Comparison of ENCODE assay signal across 16 cellular contexts in the genomic region with DNA sequence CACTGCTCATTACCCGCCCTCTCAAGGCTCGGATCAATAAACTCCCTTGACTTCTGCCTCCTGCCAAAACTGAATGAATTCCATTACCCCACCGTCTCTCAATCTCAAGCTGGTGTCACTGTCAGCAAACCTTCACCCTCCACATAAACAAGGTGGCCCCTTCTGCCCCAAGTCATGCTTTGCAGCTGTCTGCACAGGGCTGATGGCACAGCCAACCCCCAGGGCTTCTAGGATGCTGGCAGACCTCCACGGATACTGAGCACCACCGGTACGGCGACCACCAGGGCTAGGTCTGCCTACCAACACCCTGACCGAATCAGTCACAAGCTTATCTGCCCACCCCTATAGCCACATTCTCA. TPM values are rescaled to one million over a fixed set of nuclear protein-coding genes. Genes with fewer than 3 reads are reported as not detected.
DNase-seq lines count a peak whose midpoint lies in the region; ATAC-seq and TF ChIP-seq lines count a peak whose summit lies in the region.
"Had no signal": no experiment of that assay in that cellular context is flagged by ENCODE, and none has a peak within 500 bp of the region (broad histone marks: within the 10 kb centered on the region; RNA-seq: fewer than 3 reads in every experiment).

No MANE protein-coding gene starts in this region.

- no peak overlapping the region for H3K4me3 ChIP-seq in SK-N-SH (ENCODE audit: low read depth in 2 of 2, low read length in 1 of 2)
- H3K4me3 ChIP-seq in mucosa of rectum (ENCODE audit: low read length in 2 of 2), result peak overlapping the region in 1 of 2 donors; percentile 32
- H3K4me3 ChIP-seq in transverse colon, result peak overlapping the region in 1 of 4 donors; percentile 21
- H3K4me3 ChIP-seq: lung had no signal

- no peak for TF ChIP-seq CTCF in SK-N-SH (IDR thresholded peaks at IDR 0.05)
- no peak for TF ChIP-seq CTCF in transverse colon (IDR thresholded peaks at IDR 0.05)

- intact Hi-C loops in transverse colon (cut with DNase I; ENCODE audit: low total_unique reads), result no loop called here

- peaks cover 68% of the 10 kb centered on the region for H4K20me1 ChIP-seq in SK-N-SH (ENCODE audit: insufficient read depth)

- H3K79me2 ChIP-seq in SK-N-SH (ENCODE audit: insufficient read depth), result peaks cover 75% of the 10 kb centered on the region

- POLR2A ChIA-PET in SK-N-SH (lab: Yijun Ruan, JAX), result no interaction called here

- CTCF ChIA-PET in SK-N-SH (lab: Yijun Ruan, JAX), result interaction anchor here (1.0 to 1.7 kb wide), 2 partner anchors 10 to 13 kb away, joined by 3 to 6 read pairs; no protein-coding TSS in a partner anchor

- H3K36me3 ChIP-seq in SK-N-SH (replicated peaks in 1 of 2; ENCODE audit: control insufficient read depth in 1 of 2, insufficient read depth in 2 of 2, low read length in 1 of 2) (no peaks in the 10 kb centered on the region), mucosa of rectum (ENCODE audit: control insufficient read depth in 2 of 2, insufficient read depth in 2 of 2, low read length in 2 of 2) (no peaks in the 10 kb centered on the region), transverse colon (no peaks in the 10 kb centered on the region)
- H3K36me3 ChIP-seq: Peyer's patch had no signal

- no peak overlapping the region for H3K9ac ChIP-seq in SK-N-SH
- H3K9ac ChIP-seq in mucosa of rectum (ENCODE audit: low read depth in 1 of 2, low read length in 2 of 2), result peak overlapping the region; percentile 9 to 38

- peaks cover 7 to 42% of the 10 kb centered on the region in 2 experiments; a peak in 3 of 4 replicates for H3K4me1 ChIP-seq in SK-N-SH (ENCODE audit: control insufficient read depth in 1 of 2, insufficient read depth in 2 of 2, low read depth in 1 of 2, low read length in 1 of 2)
- H3K4me1 ChIP-seq in mucosa of rectum (ENCODE audit: control insufficient read depth in 2 of 2, insufficient read depth in 2 of 2, low read length in 2 of 2), result peaks cover 0 to 18% of the 10 kb centered on the region in 2 donors
- peaks cover 19 to 59% (median 41%) of the 10 kb centered on the region in 4 donors for H3K4me1 ChIP-seq in transverse colon

- H3K4me2 ChIP-seq in SK-N-SH, result no peak overlapping the region

- H3F3A ChIP-seq in SK-N-SH (replicated peaks; ENCODE audit: insufficient read depth), result no peaks in the 10 kb centered on the region

- in situ Hi-C loops in transverse colon (cut with MboI; ENCODE audit: low pct_ligation_motif_present in 1 of 4, low pct_unique_long_range_greater_than_20kb in 1 of 4, low sequenced_read_pairs in 3 of 4), result no loop called here

- H3K27ac ChIP-seq in SK-N-SH (ENCODE audit: low read depth in 2 of 2, low read length in 1 of 2), result no peak overlapping the region
- peak overlapping the region; percentile 43 for H3K27ac ChIP-seq in epithelial cell of prostate
- H3K27ac ChIP-seq in mucosa of rectum (ENCODE audit: low read depth in 2 of 2, low read length in 2 of 2), result peak overlapping the region; percentile 62 to 69
- peak overlapping the region; percentile 47 to 63 (median 60) for H3K27ac ChIP-seq in transverse colon

- TF ChIP-seq RAD21 in SK-N-SH (IDR thresholded peaks at IDR 0.05; ENCODE audit: low read length), result no peak

- TF ChIP-seq POLR2A in transverse colon (IDR thresholded peaks at IDR 0.05), result no peak
- no peak for TF ChIP-seq POLR2A in erythroblast (IDR thresholded peaks at IDR 0.05; ENCODE audit: low read length)

- no peak overlapping the region for H2AFZ ChIP-seq in SK-N-SH (ENCODE audit: low read depth)

- ATAC-seq in SK-N-SH treated with all-trans-retinoic acid at 6 μM for 48 hours (peak; percentile 17; the same call in 2 of the 3 replicates), GM19397 (IDR thresholded peaks at IDR 0.05; ENCODE audit: unreplicated experiment) (no peak)
- ATAC-seq: activated CD8-positive, alpha-beta memory T cell treated with anti-CD3 and anti-CD28 coated beads, Interleukin-2, amount 10 ng/mL, durations not matched to agents 7 days and 5 days; T-helper 17 cell had no signal

- no peaks in the 10 kb centered on the region for H3K9me2 ChIP-seq in SK-N-SH

- H3K27me3 ChIP-seq in SK-N-SH (ENCODE audit: insufficient read depth) (no peaks in the 10 kb centered on the region), mucosa of rectum (ENCODE audit: control insufficient read depth in 2 of 2, insufficient read depth in 2 of 2, low read length in 2 of 2) (no peaks in the 10 kb centered on the region), transverse colon (no peaks in the 10 kb centered on the region)
- H3K27me3 ChIP-seq: Peyer's patch had no signal

- DNase-seq in SK-N-SH, result no peak
- no peak for DNase-seq in epithelial cell of prostate (ENCODE audit: low read depth, low spot score)
- no peak for DNase-seq in transverse colon
- DNase-seq in NCI-H1105 (lab: John Stamatoyannopoulos, UW), result no peak
- no peak for DNase-seq in erythroblast (lab: John Stamatoyannopoulos, UW)
- DNase-seq: activated CD8-positive, alpha-beta memory T cell treated with anti-CD3 and anti-CD28 coated beads, Interleukin-2, amount 10 ng/mL, durations not matched to agents 7 days and 5 days; activated effector memory CD4-positive, alpha-beta T cell treated with anti-CD3 and anti-CD28 coated beads, Interleukin-2, amount 50 U/mL, for 16 hours; CD4-positive, CD25-positive, alpha-beta regulatory T cell; NCI-H774; stimulated activated CD4-positive, alpha-beta T cell treated with anti-CD3 and anti-CD28 coated beads, Interleukin-4, amount 100 ng/mL, for 4 hours; T-helper 17 cell had no signal

- TF ChIP-seq EP300 in SK-N-SH (IDR thresholded peaks at IDR 0.05; ENCODE audit: borderline replicate concordance in 1 of 2, low read depth in 1 of 2, low read length in 1 of 2) (no peak), transverse colon (IDR thresholded peaks at IDR 0.05; ENCODE audit: low read depth) (no peak)

- 78% methylated on average over 8 of the region's 8 CpGs for WGBS in SK-N-SH (ENCODE audit: low lambda C conversion rate)
- 74% methylated on average over 8 of the region's 8 CpGs; no CpG with 5 or more reads in 1 of the 2 donors for WGBS in transverse colon (ENCODE audit: low coverage in 1 of 2), 2 donors

- H3K9me3 ChIP-seq in SK-N-SH (no peaks in the 10 kb centered on the region), mucosa of rectum (ENCODE audit: control insufficient read depth in 2 of 2, low read length in 2 of 2) (no peaks in the 10 kb centered on the region), transverse colon (no peaks in the 10 kb centered on the region)
- H3K9me3 ChIP-seq: Peyer's patch had no signal

TF ChIP-seq in SK-N-SH treated with all-trans-retinoic acid at 6 μM for 48 hours, 23 proteins besides CTCF, POLR2A, EP300 and RAD21 (continues in another document):
- TF ChIP-seq ZNF8 (CRISPR knock-in tag; IDR thresholded peaks at IDR 0.05), result no peak
- TF ChIP-seq TOX (CRISPR knock-in tag; IDR thresholded peaks at IDR 0.05; ENCODE audit: borderline replicate concordance), result no peak
- TF ChIP-seq PPARA (CRISPR knock-in tag; IDR thresholded peaks at IDR 0.05; ENCODE audit: borderline replicate concordance), result no peak
- TF ChIP-seq GLIS3 (CRISPR knock-in tag; IDR thresholded peaks at IDR 0.05), result no peak
- no peak for TF ChIP-seq OSR1 (CRISPR knock-in tag; IDR thresholded peaks at IDR 0.05)
- no peak for TF ChIP-seq BACH2 (CRISPR knock-in tag; IDR thresholded peaks at IDR 0.05; ENCODE audit: borderline replicate concordance)
- TF ChIP-seq ZNF70 (CRISPR knock-in tag; IDR thresholded peaks at IDR 0.05), result no peak
- TF ChIP-seq SNAI2 (CRISPR knock-in tag; IDR thresholded peaks at IDR 0.05), result no peak
- TF ChIP-seq ESRRG (CRISPR knock-in tag; IDR thresholded peaks at IDR 0.05), result no peak
- TF ChIP-seq ZFP30 (CRISPR knock-in tag; IDR thresholded peaks at IDR 0.05), result no peak
- TF ChIP-seq, protein P1, sequence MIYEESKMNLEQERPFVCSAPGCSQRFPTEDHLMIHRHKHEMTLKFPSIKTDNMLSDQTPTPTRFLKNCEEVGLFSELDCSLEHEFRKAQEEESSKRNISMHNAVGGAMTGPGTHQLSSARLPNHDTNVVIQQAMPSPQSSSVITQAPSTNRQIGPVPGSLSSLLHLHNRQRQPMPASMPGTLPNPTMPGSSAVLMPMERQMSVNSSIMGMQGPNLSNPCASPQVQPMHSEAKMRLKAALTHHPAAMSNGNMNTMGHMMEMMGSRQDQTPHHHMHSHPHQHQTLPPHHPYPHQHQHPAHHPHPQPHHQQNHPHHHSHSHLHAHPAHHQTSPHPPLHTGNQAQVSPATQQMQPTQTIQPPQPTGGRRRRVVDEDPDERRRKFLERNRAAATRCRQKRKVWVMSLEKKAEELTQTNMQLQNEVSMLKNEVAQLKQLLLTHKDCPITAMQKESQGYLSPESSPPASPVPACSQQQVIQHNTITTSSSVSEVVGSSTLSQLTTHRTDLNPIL (CRISPR knock-in tag; IDR thresholded peaks at IDR 0.05; ENCODE audit: low read depth), result no peak

TF ChIP-seq in SK-N-SH, 30 proteins besides CTCF, POLR2A, EP300 and RAD21 (continues in another document):
- TF ChIP-seq RCOR1 (IDR thresholded peaks at IDR 0.05; ENCODE audit: low read length) (no peak), GABPA (IDR thresholded peaks at IDR 0.05; ENCODE audit: low read depth) (no peak), RXRA (IDR thresholded peaks at IDR 0.05; ENCODE audit: borderline replicate concordance, low read depth) (no peak), YY1 (IDR thresholded peaks at IDR 0.05; ENCODE audit: low read depth) (no peak), MXI1 (IDR thresholded peaks at IDR 0.05; ENCODE audit: low read depth, low read length) (no peak), FOXM1 (IDR thresholded peaks at IDR 0.05; ENCODE audit: low read depth) (no peak), CHD2 (IDR thresholded peaks at IDR 0.05; ENCODE audit: low read length, partially characterized antibody) (no peak)
- TF ChIP-seq, protein P2, sequence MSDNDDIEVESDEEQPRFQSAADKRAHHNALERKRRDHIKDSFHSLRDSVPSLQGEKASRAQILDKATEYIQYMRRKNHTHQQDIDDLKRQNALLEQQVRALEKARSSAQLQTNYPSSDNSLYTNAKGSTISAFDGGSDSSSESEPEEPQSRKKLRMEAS (IDR thresholded peaks at IDR 0.05; ENCODE audit: low read depth), result no peak
- TF ChIP-seq, protein P3, sequence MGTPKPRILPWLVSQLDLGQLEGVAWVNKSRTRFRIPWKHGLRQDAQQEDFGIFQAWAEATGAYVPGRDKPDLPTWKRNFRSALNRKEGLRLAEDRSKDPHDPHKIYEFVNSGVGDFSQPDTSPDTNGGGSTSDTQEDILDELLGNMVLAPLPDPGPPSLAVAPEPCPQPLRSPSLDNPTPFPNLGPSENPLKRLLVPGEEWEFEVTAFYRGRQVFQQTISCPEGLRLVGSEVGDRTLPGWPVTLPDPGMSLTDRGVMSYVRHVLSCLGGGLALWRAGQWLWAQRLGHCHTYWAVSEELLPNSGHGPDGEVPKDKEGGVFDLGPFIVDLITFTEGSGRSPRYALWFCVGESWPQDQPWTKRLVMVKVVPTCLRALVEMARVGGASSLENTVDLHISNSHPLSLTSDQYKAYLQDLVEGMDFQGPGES (IDR thresholded peaks at IDR 0.05; ENCODE audit: low read depth, low read length), result no peak

RNA-seq across cellular contexts. Expression of a gene that starts 46.1 kb away (rescaled TPM):
- polyA plus RNA-seq in SK-N-SH (2012; rRNA removed), result 29.4 and 38.9 TPM in 2 replicates
- polyA plus RNA-seq in SK-N-SH (2012; cell fraction: cytosol; rRNA removed), result 31.3 and 35.8 TPM in 2 replicates
- 46.7 and 74.5 TPM in 2 replicates for polyA plus RNA-seq in SK-N-SH (2012; cell fraction: nucleus; rRNA removed)
- total RNA-seq in transverse colon, result 10 to 100 TPM; 27.3 to 65.3 (median 55.6) TPM

Comparison
In these comparisons a context has a peak if more than half of its experiments do, and no peak if none do; other contexts are left out.
1. H3K27ac ChIP-seq: peak in epithelial cell of prostate (single experiment), mucosa of rectum (2 of 2) and transverse colon (4 of 4); none in SK-N-SH (0 of 2).